Comparison of ENCODE assay signal across 14 cellular contexts in the genomic region with DNA sequence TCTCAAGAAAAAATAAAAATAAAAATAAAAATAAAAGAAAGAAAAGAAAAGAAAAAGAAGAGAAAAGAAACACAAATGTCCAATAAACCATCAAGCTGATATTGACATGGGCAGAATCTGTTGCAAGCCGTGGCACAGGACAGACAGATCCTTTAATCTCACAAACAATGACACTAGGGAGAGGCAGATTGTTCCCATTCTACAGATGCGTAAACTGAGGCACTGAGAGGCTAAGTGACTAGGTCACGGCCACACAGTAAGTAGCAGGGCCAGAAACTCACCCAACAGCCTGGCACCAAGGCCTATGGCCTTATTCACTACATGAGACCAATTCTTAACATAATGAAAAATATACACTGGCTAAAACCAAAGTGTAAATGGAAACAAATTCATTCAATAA.
"Had no signal": no experiment of that assay in that cellular context is flagged by ENCODE, and none has a peak within 500 bp of the region (broad histone marks: within the 10 kb centered on the region; RNA-seq: fewer than 3 reads in every experiment).

No MANE protein-coding gene starts in this region.

- H3K27ac ChIP-seq: PC-9, RWPE1, VCaP had no signal

- ATAC-seq: SK-N-SH treated with all-trans-retinoic acid at 6 μM for 48 hours had no signal

- FAIRE-seq: bronchial epithelial cell, RCC 7860 had no signal

- H3K4me2 ChIP-seq: PC-9 had no signal

- H3K4me3 ChIP-seq: PC-9 had no signal

- DNase-seq: Karpas-422, NCI-H1105, NCI-H187, NCI-H2029 treated with DMSO at 0.1 percent for 48 hours, NCI-H2107, NCI-H2171, NCI-H510A treated with DMSO at 0.1 percent for 48 hours, SIG-M5 had no signal

- H2AFZ ChIP-seq: PC-9 had no signal
